ENCODE assay signal across 10 cellular contexts in the genomic region with DNA sequence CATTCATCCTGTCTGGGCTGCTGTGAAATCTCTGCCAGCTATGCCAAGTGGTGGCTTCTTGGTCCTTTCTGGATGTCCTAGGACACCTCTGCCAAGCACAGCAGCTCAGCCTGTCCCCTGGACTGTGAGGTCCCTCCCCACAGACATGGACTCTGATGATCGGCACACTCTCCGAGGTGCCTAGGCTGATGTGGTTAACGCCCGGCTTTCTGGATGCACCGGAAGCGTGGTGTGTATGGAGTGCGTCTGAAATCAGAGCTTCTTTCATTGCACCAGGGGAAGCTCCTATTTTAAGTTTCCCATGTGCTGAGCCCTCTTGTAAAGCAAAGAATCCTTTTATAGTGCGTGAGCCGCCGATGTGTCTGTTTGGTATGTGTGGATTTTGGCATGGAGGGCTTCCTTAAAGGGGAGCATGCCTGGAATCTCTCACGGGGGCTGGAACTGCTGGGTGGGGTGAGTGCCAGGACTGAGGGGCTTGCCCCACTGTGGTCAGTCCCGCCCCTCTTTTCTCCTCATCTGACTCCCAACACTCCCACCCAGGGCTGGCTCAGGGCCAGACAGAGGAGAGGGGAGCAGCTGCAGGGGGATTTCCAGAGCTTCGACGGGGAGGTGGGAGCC. TPM values are rescaled to one million over a fixed set of nuclear protein-coding genes. Genes with fewer than 3 reads are reported as not detected.
DNase-seq lines count a peak whose midpoint lies in the region; ATAC-seq and TF ChIP-seq lines count a peak whose summit lies in the region.
"Had no signal": no experiment of that assay in that cellular context is flagged by ENCODE, and none has a peak within 500 bp of the region (broad histone marks: within the 10 kb centered on the region; RNA-seq: fewer than 3 reads in every experiment).

No MANE protein-coding gene starts in this region.

- H3K4me3 ChIP-seq in HEK293 (ENCODE audit: low read depth, low read length) (no peak overlapping the region), choroid plexus epithelial cell (ENCODE audit: low read depth, low read length) (no peak overlapping the region), iPS-18a (ENCODE audit: low read length) (peak overlapping the region; percentile 8), thoracic aorta (peak overlapping the region; percentile 63)
- H3K4me3 ChIP-seq: adrenal gland had no signal

- H3K36me3 ChIP-seq in HEK293 (ENCODE audit: control insufficient read depth in 2 of 2, insufficient read depth in 1 of 2, low read length in 2 of 2) (no peaks in the 10 kb centered on the region), iPS-18a (ENCODE audit: control insufficient read depth, low read depth, low read length) (no peaks in the 10 kb centered on the region), thoracic aorta (no peaks in the 10 kb centered on the region)
- H3K36me3 ChIP-seq: adrenal gland had no signal

- H3K27me3 Mint-ChIP-seq in activated CD8-positive, alpha-beta memory T cell treated with anti-CD3 and anti-CD28 coated beads, Interleukin-2, amount 10 ng/mL, durations not matched to agents 7 days and 5 days = peaks cover 74% of the 10 kb centered on the region

- H3K4me1 ChIP-seq in HEK293 (ENCODE audit: control insufficient read depth, insufficient read depth, low read length) = no peaks in the 10 kb centered on the region; the same call in 1 of the 2 replicates
- H3K4me1 ChIP-seq in iPS-18a (ENCODE audit: control insufficient read depth, low read depth, low read length) = peaks cover 32% of the 10 kb centered on the region
- peaks cover 20 to 50% of the 10 kb centered on the region in 2 donors for H3K4me1 ChIP-seq in thoracic aorta (ENCODE audit: control insufficient read depth in 1 of 2, low read depth in 2 of 2)

- H3K27me3 ChIP-seq in iPS-18a (ENCODE audit: control insufficient read depth, insufficient read depth, low read length) (peaks cover 31% of the 10 kb centered on the region), thoracic aorta (replicated peaks; ENCODE audit: insufficient read depth) (no peaks in the 10 kb centered on the region)

- no peak overlapping the region for H3K27ac ChIP-seq in HEK293 (ENCODE audit: extremely low read depth, low read depth, low read length)
- H3K27ac ChIP-seq in iPS-18a (ENCODE audit: low read length) = no peak overlapping the region
- peak overlapping the region; percentile 81 to 88 for H3K27ac ChIP-seq in thoracic aorta
- H3K27ac ChIP-seq: adrenal gland had no signal

- no peak overlapping the region for H3K27ac Mint-ChIP-seq in activated CD8-positive, alpha-beta memory T cell treated with anti-CD3 and anti-CD28 coated beads, Interleukin-2, amount 10 ng/mL, durations not matched to agents 7 days and 5 days
- H3K27ac Mint-ChIP-seq: activated CD4-positive, alpha-beta memory T cell treated with anti-CD3 and anti-CD28 coated beads, Interleukin-2, amount 10 ng/mL, durations not matched to agents 7 days and 5 days had no signal

- DNase-seq in choroid plexus epithelial cell (ENCODE audit: low read depth) (peak; percentile 65), thoracic aorta (ENCODE audit: low spot score) (no peak), activated gamma-delta T cell treated with Interleukin-2 at 50 U/mL for 16 hours (no peak)
- DNase-seq in effector CD8-positive, alpha-beta T cell (lab: John Stamatoyannopoulos, UW) = no peak
- DNase-seq in activated CD8-positive, alpha-beta memory T cell treated with anti-CD3 and anti-CD28 coated beads, Interleukin-2, amount 10 ng/mL, durations not matched to agents 7 days and 5 days = no peak
- DNase-seq: activated CD4-positive, alpha-beta memory T cell treated with anti-CD3 and anti-CD28 coated beads, Interleukin-2, amount 10 ng/mL, durations not matched to agents 7 days and 5 days; NCI-H226 had no signal

- H3K36me3 Mint-ChIP-seq in activated CD8-positive, alpha-beta memory T cell treated with anti-CD3 and anti-CD28 coated beads, Interleukin-2, amount 10 ng/mL, durations not matched to agents 7 days and 5 days = no peaks in the 10 kb centered on the region

- POLR2A ChIA-PET in HEK293 (lab: Yijun Ruan, JAX) = no interaction called here

- no peak overlapping the region for H3K9ac ChIP-seq in iPS-18a (ENCODE audit: low read length)

- no peaks in the 10 kb centered on the region for H3K9me3 Mint-ChIP-seq in activated CD8-positive, alpha-beta memory T cell treated with anti-CD3 and anti-CD28 coated beads, Interleukin-2, amount 10 ng/mL, durations not matched to agents 7 days and 5 days (ENCODE audit: low read depth)
- H3K9me3 Mint-ChIP-seq: activated CD4-positive, alpha-beta memory T cell treated with anti-CD3 and anti-CD28 coated beads, Interleukin-2, amount 10 ng/mL, durations not matched to agents 7 days and 5 days had no signal

- no peak for ATAC-seq in thoracic aorta (ENCODE audit: insufficient number of reproducible peaks, low FRiP score, low read depth)
- ATAC-seq in activated CD8-positive, alpha-beta memory T cell treated with anti-CD3 and anti-CD28 coated beads, Interleukin-2, amount 10 ng/mL, durations not matched to agents 7 days and 5 days = no peak

- H3K9me3 ChIP-seq in HEK293 (ENCODE audit: control insufficient read depth, insufficient read depth, low read depth, low read length) (no peaks in the 10 kb centered on the region), iPS-18a (ENCODE audit: control insufficient read depth, low read depth, low read length) (no peaks in the 10 kb centered on the region), thoracic aorta (no peaks in the 10 kb centered on the region)
- H3K9me3 ChIP-seq: adrenal gland had no signal

- CTCF ChIA-PET in HEK293 (lab: Yijun Ruan, JAX) = interaction anchor here (0.6 to 14.8 kb wide), 14 partner anchors 7 to 246 kb away, joined by 3 to 324 read pairs (median 5); partner anchors contain the start of gene SOCS7
- CTCF ChIA-PET in activated CD8-positive, alpha-beta memory T cell treated with anti-CD3 and anti-CD28 coated beads, Interleukin-2, amount 10 ng/mL, durations not matched to agents 7 days and 5 days (lab: Charles Lee) = interaction anchor here (0.5 to 4.1 kb wide), 5 partner anchors 10 to 246 kb away, joined by 3 to 32 read pairs (median 3); partner anchors contain the start of gene SOCS7

- no peak for TF ChIP-seq CTCF in HEK293 (tag by site-specific recombination; IDR thresholded peaks at IDR 0.05)
- no peak for TF ChIP-seq CTCF in choroid plexus epithelial cell (conservative IDR thresholded peaks at IDR 0.05; ENCODE audit: low read depth, low read length)
- TF ChIP-seq CTCF in thoracic aorta (IDR thresholded peaks at IDR 0.05) = no peak

- H3K4me3 Mint-ChIP-seq in activated CD8-positive, alpha-beta memory T cell treated with anti-CD3 and anti-CD28 coated beads, Interleukin-2, amount 10 ng/mL, durations not matched to agents 7 days and 5 days = no peak overlapping the region
- H3K4me3 Mint-ChIP-seq: activated CD4-positive, alpha-beta memory T cell treated with anti-CD3 and anti-CD28 coated beads, Interleukin-2, amount 10 ng/mL, durations not matched to agents 7 days and 5 days had no signal

- H3K4me1 Mint-ChIP-seq in activated CD8-positive, alpha-beta memory T cell treated with anti-CD3 and anti-CD28 coated beads, Interleukin-2, amount 10 ng/mL, durations not matched to agents 7 days and 5 days = no peaks in the 10 kb centered on the region

TF ChIP-seq in HEK293, 187 proteins besides CTCF, POLR2A, EP300 and RAD21:
- TF ChIP-seq, protein P1, sequence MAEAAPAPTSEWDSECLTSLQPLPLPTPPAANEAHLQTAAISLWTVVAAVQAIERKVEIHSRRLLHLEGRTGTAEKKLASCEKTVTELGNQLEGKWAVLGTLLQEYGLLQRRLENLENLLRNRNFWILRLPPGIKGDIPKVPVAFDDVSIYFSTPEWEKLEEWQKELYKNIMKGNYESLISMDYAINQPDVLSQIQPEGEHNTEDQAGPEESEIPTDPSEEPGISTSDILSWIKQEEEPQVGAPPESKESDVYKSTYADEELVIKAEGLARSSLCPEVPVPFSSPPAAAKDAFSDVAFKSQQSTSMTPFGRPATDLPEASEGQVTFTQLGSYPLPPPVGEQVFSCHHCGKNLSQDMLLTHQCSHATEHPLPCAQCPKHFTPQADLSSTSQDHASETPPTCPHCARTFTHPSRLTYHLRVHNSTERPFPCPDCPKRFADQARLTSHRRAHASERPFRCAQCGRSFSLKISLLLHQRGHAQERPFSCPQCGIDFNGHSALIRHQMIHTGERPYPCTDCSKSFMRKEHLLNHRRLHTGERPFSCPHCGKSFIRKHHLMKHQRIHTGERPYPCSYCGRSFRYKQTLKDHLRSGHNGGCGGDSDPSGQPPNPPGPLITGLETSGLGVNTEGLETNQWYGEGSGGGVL (tag by site-specific recombination; IDR thresholded peaks at IDR 0.05) = peak; percentile 49
- TF ChIP-seq ZNF777 (tag by site-specific recombination; IDR thresholded peaks at IDR 0.05; ENCODE audit: borderline replicate concordance) (no peak), GLIS1 (tag by site-specific recombination; IDR thresholded peaks at IDR 0.05) (0 out of 2 replicates have a peak, but pooled peaks have one; percentile 29), KLF1 (tag by site-specific recombination; IDR thresholded peaks at IDR 0.05) (peak; percentile 47; the same call in 1 of the 2 replicates), ZNF510 (tag by site-specific recombination; IDR thresholded peaks at IDR 0.05; ENCODE audit: insufficient replicate concordance) (no peak)
TF ChIP-seq in HEK293: peak in this region for 3.

RNA-seq across cellular contexts. Expression of gene ARHGAP23, which starts 6.9 kb away (rescaled TPM):
- 10 to 100 TPM; 87.1 to 89.2 TPM for total RNA-seq in thoracic aorta
- under 1 TPM in 1 of 2 experiments, not detected in 1; 0.40 TPM for total RNA-seq in activated CD8-positive, alpha-beta memory T cell treated with anti-CD3 and anti-CD28 coated beads, Interleukin-2, amount 10 ng/mL, durations not matched to agents 7 days and 5 days

Comparison
In these comparisons a context has a peak if more than half of its experiments do, and no peak if none do; other contexts are left out.
1. H3K27ac ChIP-seq: peak in thoracic aorta (2 of 2); none in HEK293 (single experiment) and iPS-18a (single experiment).
2. H3K4me3 ChIP-seq: peak in iPS-18a (single experiment) and thoracic aorta (single experiment); none in HEK293 (single experiment) and choroid plexus epithelial cell (single experiment).
3. RNA of gene ARHGAP23, which starts 6.9 kb away (total RNA-seq): 87.1 to 89.2 TPM in thoracic aorta; 0.40 TPM in activated CD8-positive, alpha-beta memory T cell treated with anti-CD3 and anti-CD28 coated beads, Interleukin-2, amount 10 ng/mL, durations not matched to agents 7 days and 5 days; every median in the first group is over 10 times any median in the second.